ENCODE assay signal across 16 cellular contexts in the genomic region with DNA sequence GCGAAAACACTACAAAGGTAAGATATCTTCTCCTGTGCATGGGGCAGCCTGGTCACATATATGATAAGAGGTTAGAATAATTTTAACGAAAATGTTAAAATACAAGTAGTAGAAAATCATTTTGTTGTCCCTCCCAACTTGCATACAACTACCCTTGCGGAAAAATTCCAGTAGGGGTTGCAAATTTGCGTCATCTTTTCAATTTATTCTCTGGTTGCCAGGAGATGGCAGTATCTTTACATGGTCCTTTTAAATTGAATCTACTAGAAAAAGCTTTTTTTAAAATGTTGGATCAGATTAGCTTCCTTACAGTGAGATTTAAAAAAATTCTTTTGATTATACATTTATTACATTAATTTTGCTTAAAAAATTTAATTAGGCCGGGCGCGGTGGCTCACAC. TPM values are rescaled to one million over a fixed set of nuclear protein-coding genes. Genes with fewer than 3 reads are reported as not detected.
A peak's percentile ranks its signal among the peaks of the same experiment; 100 is the strongest.
DNase-seq lines count a peak whose midpoint lies in the region; TF ChIP-seq lines count a peak whose summit lies in the region.
"Had no signal": no experiment of that assay in that cellular context is flagged by ENCODE, and none has a peak within 500 bp of the region (broad histone marks: within the 10 kb centered on the region; RNA-seq: fewer than 3 reads in every experiment).

No MANE protein-coding gene starts in this region.

- TF ChIP-seq POLR2A in sigmoid colon (IDR thresholded peaks at IDR 0.05), result no peak

- DNase-seq in KBM-7 (peak; percentile 24), left kidney (ENCODE audit: low read depth, low spot score) (peak; percentile 48), Ammon's horn (ENCODE audit: low spot score) (no peak), sigmoid colon (no peak), islet precursor cell (no peak)
- DNase-seq in activated CD4-positive, alpha-beta T cell treated with anti-CD3 and anti-CD28 coated beads for 48 hours, result no peak
- DNase-seq: activated CD8-positive, alpha-beta T cell treated with anti-CD3 and anti-CD28 coated beads for 36 hours; amygdala; naive thymus-derived CD4-positive, alpha-beta T cell; NCI-H146; SHP77 treated with DMSO at 0.1 percent for 48 hours; stimulated activated CD4-positive, alpha-beta T cell treated with anti-CD3 and anti-CD28 coated beads, Interleukin-4, amount 100 ng/mL, for 4 hours had no signal

- in situ Hi-C loops in KBM-7 (cut with MboI; ENCODE audit: low pct_unique_long_range_greater_than_20kb, low sequenced_read_pairs), result no loop called here

- no peaks in the 10 kb centered on the region for H3K9me3 ChIP-seq in sigmoid colon
- H3K9me3 ChIP-seq: vagina had no signal

- 93 to 95% methylated on average over 7 of the region's 7 CpGs for WGBS in sigmoid colon, 2 donors

- TF ChIP-seq EP300 in sigmoid colon (IDR thresholded peaks at IDR 0.05), result no peak

- H3K4me3 ChIP-seq in sigmoid colon, result no peak overlapping the region
- H3K4me3 ChIP-seq: vagina had no signal

- no peaks in the 10 kb centered on the region for H3K4me1 ChIP-seq in sigmoid colon
- H3K4me1 ChIP-seq: vagina had no signal

- H3K27ac ChIP-seq in C4-2B (no peak overlapping the region), VCaP (no peak overlapping the region), sigmoid colon (no peak overlapping the region)
- H3K27ac ChIP-seq: vagina had no signal

- TF ChIP-seq CTCF in C4-2B (conservative IDR thresholded peaks at IDR 0.05) (peak; percentile 36), VCaP (conservative IDR thresholded peaks at IDR 0.05) (peak; percentile 57), sigmoid colon (IDR thresholded peaks at IDR 0.05) (no peak)

- no peaks in the 10 kb centered on the region for H3K27me3 ChIP-seq in sigmoid colon
- H3K27me3 ChIP-seq: vagina had no signal

- peaks cover 29 to 83% (median 61%) of the 10 kb centered on the region in 4 donors for H3K36me3 ChIP-seq in sigmoid colon

- intact Hi-C loops in sigmoid colon (cut with DNase I), result no loop called here

RNA-seq across cellular contexts. Expression of a gene that starts 10.9 kb away (rescaled TPM):
- 10 to 100 TPM; 25.2 to 50.7 (median 28.9) TPM for total RNA-seq in sigmoid colon
- polyA plus RNA-seq in sigmoid colon, result 10 to 100 TPM in 2 of 3 donors, 1 to 10 TPM in 1; 3.2 to 12.7 (median 10.2) TPM

RNA-seq across cellular contexts. Expression of a gene that starts 11.2 kb away (rescaled TPM):
- total RNA-seq in sigmoid colon, result 10 to 100 TPM; 29.6 to 46.8 (median 37.6) TPM
- polyA plus RNA-seq in sigmoid colon, result 10 to 100 TPM; 28.7 to 65.2 (median 33.6) TPM

RNA-seq across cellular contexts. Expression of a gene that starts 42.4 kb away (rescaled TPM):
- 10 to 100 TPM in 1 of 4 donors, 1 to 10 TPM in 1, under 1 TPM in 2; 0.41 to 10.2 (median 1.6) TPM for total RNA-seq in sigmoid colon
- polyA plus RNA-seq in sigmoid colon, result 1 to 10 TPM in 1 of 3 donors, under 1 TPM in 1, not detected in 1; 0.20 to 1.2 TPM
- total RNA-seq: activated CD8-positive, alpha-beta T cell treated with anti-CD3 and anti-CD28 coated beads for 36 hours; naive thymus-derived CD4-positive, alpha-beta T cell had no signal

RNA-seq across cellular contexts. Expression of a gene that starts 58.0 kb away (rescaled TPM):
- total RNA-seq in sigmoid colon, result not detected
- polyA plus RNA-seq in sigmoid colon, result 1 to 10 TPM; 1.2 to 1.9 (median 1.8) TPM
- total RNA-seq: glomerular endothelial cell, vagina had no signal
- polyA plus RNA-seq: naive thymus-derived CD4-positive, alpha-beta T cell had no signal

Comparison
In these comparisons a context has a peak if more than half of its experiments do, and no peak if none do; other contexts are left out.
1. CTCF ChIP-seq: peak in C4-2B (single experiment) and VCaP (single experiment); none in sigmoid colon (0 of 4).
2. DNase-seq: peak in KBM-7 (single experiment) and left kidney (single experiment); none in Ammon's horn (single experiment), sigmoid colon (single experiment), islet precursor cell (single experiment) and activated CD4-positive, alpha-beta T cell treated with anti-CD3 and anti-CD28 coated beads for 48 hours (single experiment).